ENCODE assay signal across 16 cellular contexts in genomic region chr2:205747827-205748386, GRCh38.
A peak's percentile ranks its signal among the peaks of the same experiment; 100 is the strongest.
DNase-seq lines count a peak whose midpoint lies in the region; ATAC-seq and TF ChIP-seq lines count a peak whose summit lies in the region.
"Had no signal": no experiment of that assay in that cellular context is flagged by ENCODE, and none has a peak within 500 bp of the region (broad histone marks: within the 10 kb centered on the region; RNA-seq: fewer than 3 reads in every experiment).

No MANE protein-coding gene starts in this region.

- H3K36me3 Mint-ChIP-seq in stimulated activated effector memory CD8-positive, alpha-beta T cell treated with anti-CD3 and anti-CD28 coated beads, Interleukin-12 subunit alpha, Interleukin-12 subunit beta, amount 100 ng/mL, for 72 hours = no peaks in the 10 kb centered on the region

- ATAC-seq in HCT116 = no peak
- ATAC-seq in stimulated activated effector memory CD8-positive, alpha-beta T cell treated with anti-CD3 and anti-CD28 coated beads, Interleukin-12 subunit alpha, Interleukin-12 subunit beta, amount 100 ng/mL, for 72 hours = no peak
- ATAC-seq: psoas muscle had no signal

- no peaks in the 10 kb centered on the region for H4K20me1 ChIP-seq in HCT116 (ENCODE audit: insufficient read depth)

- DNase-seq in HCT116 (ENCODE audit: low read depth, low spot score) (no peak), SJSA1 (ENCODE audit: low read depth in 1 of 2, low spot score in 2 of 2) (peak; percentile 54 to 55), sigmoid colon (peak; percentile 75), T-helper 1 cell (no peak), MG63 (no peak)
- DNase-seq in stimulated activated effector memory CD8-positive, alpha-beta T cell treated with anti-CD3 and anti-CD28 coated beads, Interleukin-12 subunit alpha, Interleukin-12 subunit beta, amount 100 ng/mL, for 72 hours (ENCODE audit: low spot score in 2 of 2) = no peak
- DNase-seq: activated CD4-positive, CD25-positive, alpha-beta regulatory T cell; activated CD8-positive, alpha-beta memory T cell treated with anti-CD3 and anti-CD28 coated beads for 24 hours; amniotic stem cell; DMS 273 treated with DMSO at 0.1 percent for 48 hours; NCI-H1694 treated with DMSO at 0.1 percent for 48 hours; psoas muscle had no signal

- H3K36me3 ChIP-seq in HCT116 (ENCODE audit: control insufficient read depth in 1 of 2, insufficient read depth in 2 of 2, low read length in 2 of 2) (no peaks in the 10 kb centered on the region), SJSA1 (no peaks in the 10 kb centered on the region), iPS-20b (ENCODE audit: insufficient read depth, low read depth, low read length) (peaks cover 65% of the 10 kb centered on the region), sigmoid colon (peaks cover 52 to 98% (median 69%) of the 10 kb centered on the region in 4 donors), MG63 (no peaks in the 10 kb centered on the region)

- H3K4me1 ChIP-seq in HCT116 (ENCODE audit: control insufficient read depth in 1 of 2, insufficient read depth in 2 of 2, low read length in 2 of 2) = peaks cover 7 to 51% of the 10 kb centered on the region in 2 experiments; a peak in 3 of 4 replicates
- peaks cover 34% of the 10 kb centered on the region for H3K4me1 ChIP-seq in SJSA1 (replicated peaks)
- H3K4me1 ChIP-seq in iPS-20b (ENCODE audit: insufficient read depth, low read length) = peaks cover 21% of the 10 kb centered on the region
- H3K4me1 ChIP-seq in sigmoid colon = peaks cover 0 to 98% (median 69%) of the 10 kb centered on the region in 4 donors
- H3K4me1 ChIP-seq: psoas muscle had no signal

- H3K4me2 ChIP-seq in HCT116 (ENCODE audit: low read length) = peak overlapping the region; percentile 56

- no peaks in the 10 kb centered on the region for H3K9me2 ChIP-seq in HCT116 (ENCODE audit: insufficient read depth)

- H3K4me3 Mint-ChIP-seq in stimulated activated effector memory CD8-positive, alpha-beta T cell treated with anti-CD3 and anti-CD28 coated beads, Interleukin-12 subunit alpha, Interleukin-12 subunit beta, amount 100 ng/mL, for 72 hours = no peak overlapping the region
- H3K4me3 Mint-ChIP-seq: T-helper 1 cell treated with Interleukin-12 subunit alpha and Interleukin-12 subunit beta and Interleukin-4 antibody, amounts not matched to agents 30 μg/mL and 1 μg/mL, for 36 hours had no signal

- no peak overlapping the region for H3K27ac Mint-ChIP-seq in stimulated activated effector memory CD8-positive, alpha-beta T cell treated with anti-CD3 and anti-CD28 coated beads, Interleukin-12 subunit alpha, Interleukin-12 subunit beta, amount 100 ng/mL, for 72 hours
- H3K27ac Mint-ChIP-seq: activated T-helper 2 cell treated with anti-CD3 and anti-CD28 coated beads, Interferon-gamma antibody, Interleukin-2, Interleukin-4, amounts not matched to agents 10 μg/mL and 5 μg/mL and 100 μg/mL, durations not matched to agents 14 hours and 24 hours and 36 hours; T-helper 1 cell treated with Interleukin-12 subunit alpha and Interleukin-12 subunit beta and Interleukin-4 antibody, amounts not matched to agents 30 μg/mL and 1 μg/mL, for 36 hours had no signal

- no peaks in the 10 kb centered on the region for H3K9me3 Mint-ChIP-seq in stimulated activated effector memory CD8-positive, alpha-beta T cell treated with anti-CD3 and anti-CD28 coated beads, Interleukin-12 subunit alpha, Interleukin-12 subunit beta, amount 100 ng/mL, for 72 hours
- H3K9me3 Mint-ChIP-seq: activated T-helper 2 cell treated with anti-CD3 and anti-CD28 coated beads, Interferon-gamma antibody, Interleukin-2, Interleukin-4, amounts not matched to agents 10 μg/mL and 5 μg/mL and 100 μg/mL, durations not matched to agents 14 hours and 24 hours and 36 hours; T-helper 1 cell treated with Interleukin-12 subunit alpha and Interleukin-12 subunit beta and Interleukin-4 antibody, amounts not matched to agents 30 μg/mL and 1 μg/mL, for 36 hours had no signal

- WGBS in sigmoid colon, 2 donors = 19 to 65% methylated on average over 11 of the region's 11 CpGs

- H3K27me3 ChIP-seq in HCT116 (ENCODE audit: insufficient read depth, low read length) = no peaks in the 10 kb centered on the region
- no peaks in the 10 kb centered on the region for H3K27me3 ChIP-seq in SJSA1 (replicated peaks)
- H3K27me3 ChIP-seq in iPS-20b (ENCODE audit: insufficient read depth, low read length) = no peaks in the 10 kb centered on the region
- H3K27me3 ChIP-seq in sigmoid colon = no peaks in the 10 kb centered on the region
- no peaks in the 10 kb centered on the region for H3K27me3 ChIP-seq in MG63

- no TSS peak for BruUV-seq in HCT116 (replicated peaks; lab: Mats Ljungman, UMichigan)

- no peak overlapping the region for H3K9ac ChIP-seq in HCT116 (ENCODE audit: low read length)
- H3K9ac ChIP-seq in iPS-20b (ENCODE audit: low read depth, low read length) = no peak overlapping the region

- H3K9me3 ChIP-seq in HCT116 (ENCODE audit: control insufficient read depth in 1 of 2, insufficient read depth in 1 of 2, low read depth in 1 of 2, low read length in 2 of 2) = no peaks in the 10 kb centered on the region
- H3K9me3 ChIP-seq in SJSA1 (replicated peaks) = no peaks in the 10 kb centered on the region
- no peaks in the 10 kb centered on the region for H3K9me3 ChIP-seq in iPS-20b (ENCODE audit: insufficient read depth, low read depth, low read length)
- H3K9me3 ChIP-seq in sigmoid colon = no peaks in the 10 kb centered on the region
- no peaks in the 10 kb centered on the region for H3K9me3 ChIP-seq in MG63
- H3K9me3 ChIP-seq: psoas muscle had no signal

- CTCF ChIA-PET in HCT116 (lab: Charles Lee) = interaction anchor here (1.2 kb wide), 1 partner anchor 18 kb away, joined by 3 read pairs; no protein-coding TSS in a partner anchor

- TF ChIP-seq CTCF in HCT116 (IDR thresholded peaks at IDR 0.05 in 2 of 3, conservative IDR thresholded peaks at IDR 0.05 in 1 of 3; ENCODE audit: borderline replicate concordance in 1 of 3, insufficient read depth in 1 of 3, low read depth in 2 of 3, low read length in 2 of 3) (no peak), sigmoid colon (IDR thresholded peaks at IDR 0.05) (no peak)

- TF ChIP-seq POLR2A in HCT116 (IDR thresholded peaks at IDR 0.05; ENCODE audit: borderline replicate concordance, extremely low read depth, insufficient read depth, insufficient read length) = no peak
- TF ChIP-seq POLR2A in sigmoid colon (IDR thresholded peaks at IDR 0.05) = no peak

- intact Hi-C loops in HCT116 (cut with micrococcal nuclease) (no loop called here), sigmoid colon (cut with DNase I) (no loop called here)

- TF ChIP-seq RAD21 in HCT116 (IDR thresholded peaks at IDR 0.05; ENCODE audit: low read depth) = no peak

- no peaks in the 10 kb centered on the region for H3K79me2 ChIP-seq in HCT116 (ENCODE audit: insufficient read depth, low read length)

- RAD21 ChIA-PET in HCT116 (lab: Charles Lee; ENCODE audit: low non-redundant PET in 1 of 2, low total read pairs in 2 of 2, uncharacterized antibody in 2 of 2, unreplicated experiment in 2 of 2) = no interaction called here

- peak in 1 of 4 donors; percentile 48 for TF ChIP-seq EP300 in sigmoid colon (IDR thresholded peaks at IDR 0.05)

- no peaks in the 10 kb centered on the region for H3K4me1 Mint-ChIP-seq in stimulated activated effector memory CD8-positive, alpha-beta T cell treated with anti-CD3 and anti-CD28 coated beads, Interleukin-12 subunit alpha, Interleukin-12 subunit beta, amount 100 ng/mL, for 72 hours

- no peak overlapping the region for H2AFZ ChIP-seq in HCT116 (ENCODE audit: low read depth, low read length, poor library complexity, severe bottlenecking)

- H3K4me3 ChIP-seq in HCT116 (replicated peaks in 1 of 2; ENCODE audit: low read depth in 1 of 2, low read length in 2 of 2) = no peak overlapping the region
- no peak overlapping the region for H3K4me3 ChIP-seq in SJSA1
- H3K4me3 ChIP-seq in iPS-20b (ENCODE audit: low read length) = no peak overlapping the region
- H3K4me3 ChIP-seq in sigmoid colon = no peak overlapping the region
- no peak overlapping the region for H3K4me3 ChIP-seq in MG63
- H3K4me3 ChIP-seq: coronary artery, psoas muscle had no signal

- POLR2A ChIA-PET in HCT116 (lab: Charles Lee) = no interaction called here

- H3K27ac ChIP-seq in HCT116 (ENCODE audit: low read depth, low read length) (no peak overlapping the region), SJSA1 (peak overlapping the region; percentile 9; the same call in 1 of the 2 replicates), iPS-20b (ENCODE audit: low read length) (peak overlapping the region; percentile 46), sigmoid colon (peak overlapping the region; percentile 86 to 99 (median 94))
- H3K27ac ChIP-seq: coronary artery, psoas muscle had no signal

TF ChIP-seq in HCT116, 20 proteins besides CTCF, POLR2A, EP300 and RAD21:
- TF ChIP-seq REST (IDR thresholded peaks at IDR 0.05; ENCODE audit: low read depth) (no peak), EZH2phosphoT487 (IDR thresholded peaks at IDR 0.05; ENCODE audit: borderline replicate concordance) (no peak), JUND (IDR thresholded peaks at IDR 0.05) (no peak), CEBPB (IDR thresholded peaks at IDR 0.05; ENCODE audit: low read depth) (no peak), SRF (IDR thresholded peaks at IDR 0.05; ENCODE audit: low read depth) (no peak), POLR2AphosphoS5 (IDR thresholded peaks at IDR 0.05; ENCODE audit: low read depth, low read length) (no peak), SP1 (IDR thresholded peaks at IDR 0.05; ENCODE audit: low read depth) (no peak)
TF ChIP-seq in HCT116: peak in this region for 0.

Comparison
In these comparisons a context has a peak if more than half of its experiments do, and no peak if none do; other contexts are left out.
1. DNase-seq: peak in SJSA1 (2 of 2) and sigmoid colon (single experiment); none in HCT116 (single experiment), T-helper 1 cell (0 of 5), stimulated activated effector memory CD8-positive, alpha-beta T cell treated with anti-CD3 and anti-CD28 coated beads, Interleukin-12 subunit alpha, Interleukin-12 subunit beta, amount 100 ng/mL, for 72 hours (0 of 2) and MG63 (single experiment).